ENCODE assay signal across 23 cellular contexts in genomic region chr6:21942910-21943309, GRCh38.
DNase-seq lines count a peak whose midpoint lies in the region; ATAC-seq and TF ChIP-seq lines count a peak whose summit lies in the region.
"Had no signal": no experiment of that assay in that cellular context is flagged by ENCODE, and none has a peak within 500 bp of the region (broad histone marks: within the 10 kb centered on the region; RNA-seq: fewer than 3 reads in every experiment).

No MANE protein-coding gene starts in this region.

- H3K36me3 ChIP-seq in endodermal cell (ENCODE audit: control insufficient read depth, insufficient read depth, low read length): peaks cover 37% of the 10 kb centered on the region
- H3K36me3 ChIP-seq: ovary, vagina had no signal

- H3K27me3 Mint-ChIP-seq in endodermal cell (ENCODE audit: insufficient read depth) (no peaks in the 10 kb centered on the region), mesothelial cell of epicardium (ENCODE audit: low read depth) (no peaks in the 10 kb centered on the region)
- peaks cover 2% of the 10 kb centered on the region for H3K27me3 Mint-ChIP-seq in activated CD4-positive, alpha-beta memory T cell treated with anti-CD3 and anti-CD28 coated beads for 36 hours
- H3K27me3 Mint-ChIP-seq: activated CD4-positive, alpha-beta T cell treated with anti-CD3 and anti-CD28 coated beads for 36 hours; CD4-positive, alpha-beta T cell; T-cell had no signal

- H3K4me3 Mint-ChIP-seq in endodermal cell (no peak overlapping the region), mesothelial cell of epicardium (no peak overlapping the region)
- no peak overlapping the region for H3K4me3 Mint-ChIP-seq in activated CD4-positive, alpha-beta memory T cell treated with anti-CD3 and anti-CD28 coated beads for 36 hours
- H3K4me3 Mint-ChIP-seq: activated CD4-positive, alpha-beta T cell treated with anti-CD3 and anti-CD28 coated beads for 36 hours; CD4-positive, alpha-beta T cell; T-cell had no signal

- ATAC-seq in HG02970 (IDR thresholded peaks at IDR 0.05; ENCODE audit: low FRiP score, unreplicated experiment): no peak
- ATAC-seq: activated CD4-positive, alpha-beta T cell treated with anti-CD3 and anti-CD28 coated beads for 36 hours; activated naive CD4-positive, alpha-beta T cell treated with anti-CD3 and anti-CD28 coated beads, Interleukin-2, amount 50 U/mL, for 72 hours; foreskin keratinocyte; right cardiac atrium; T-cell had no signal

- no peaks in the 10 kb centered on the region for H3K9me3 ChIP-seq in endodermal cell (ENCODE audit: control insufficient read depth, low read length)
- H3K9me3 ChIP-seq: ovary, vagina had no signal

- H3K4me1 ChIP-seq in endodermal cell (ENCODE audit: control insufficient read depth, insufficient read depth, low read length): no peaks in the 10 kb centered on the region
- H3K4me1 ChIP-seq: foreskin keratinocyte had no signal

- H3K4me3 ChIP-seq in AG10803 (ENCODE audit: low read length) (no peak overlapping the region), endodermal cell (ENCODE audit: low read length) (no peak overlapping the region), coronary artery (no peak overlapping the region)
- H3K4me3 ChIP-seq: ovary, vagina had no signal

- intact Hi-C loops in activated CD4-positive, alpha-beta memory T cell treated with anti-CD3 and anti-CD28 coated beads for 36 hours (cut with micrococcal nuclease): no loop called here

- WGBS in endodermal cell (ENCODE audit: insufficient coverage in 1 of 2, insufficient read length in 1 of 2), 2 experiments: 95 to 100% methylated on average over 1 to 6 of the region's 6 CpGs

- H3K27ac ChIP-seq in endodermal cell (ENCODE audit: low read depth, low read length) (no peak overlapping the region), coronary artery (no peak overlapping the region)
- H3K27ac ChIP-seq: foreskin keratinocyte, vagina had no signal

- DNase-seq in AG10803 (ENCODE audit: low read depth): peak; percentile 63
- DNase-seq in NCI-H69 (lab: John Stamatoyannopoulos, UW): peak; percentile 48
- DNase-seq in endodermal cell: no peak
- no peak for DNase-seq in mesothelial cell of epicardium (ENCODE audit: low spot score in 2 of 2, unreplicated experiment in 2 of 2)
- DNase-seq in activated CD4-positive, alpha-beta memory T cell treated with anti-CD3 and anti-CD28 coated beads for 36 hours: no peak
- no peak for DNase-seq in coronary artery (ENCODE audit: low spot score)
- no peak for DNase-seq in inferior parietal cortex (ENCODE audit: extremely low spot score)
- DNase-seq: activated CD4-positive, alpha-beta T cell treated with anti-CD3 and anti-CD28 coated beads for 36 hours; CD4-positive, alpha-beta T cell; foreskin keratinocyte; H7; hypothalamus; mammary epithelial cell; NCI-H1092 treated with DMSO at 0.1 percent for 48 hours; NCI-H2081 treated with DMSO at 0.1 percent for 48 hours; NCI-H510A; ovary; right cardiac atrium; Right ventricle myocardium superior; T-cell had no signal

- peak overlapping the region; percentile 27 for H3K27ac Mint-ChIP-seq in endodermal cell
- H3K27ac Mint-ChIP-seq in mesothelial cell of epicardium: peak overlapping the region; percentile 83
- H3K27ac Mint-ChIP-seq in activated CD4-positive, alpha-beta memory T cell treated with anti-CD3 and anti-CD28 coated beads for 36 hours: no peak overlapping the region
- H3K27ac Mint-ChIP-seq: activated CD4-positive, alpha-beta T cell treated with anti-CD3 and anti-CD28 coated beads for 36 hours; activated naive CD4-positive, alpha-beta T cell treated with anti-CD3 and anti-CD28 coated beads, Interleukin-2, amount 50 U/mL, for 72 hours; CD4-positive, alpha-beta T cell; T-cell had no signal

- TF ChIP-seq CTCF in AG10803 (conservative IDR thresholded peaks at IDR 0.05; ENCODE audit: low read length): no peak
- TF ChIP-seq CTCF in endodermal cell (conservative IDR thresholded peaks at IDR 0.05): no peak
- TF ChIP-seq CTCF in mesothelial cell of epicardium (IDR thresholded peaks at IDR 0.05; ENCODE audit: unreplicated experiment): no peak
- no peak for TF ChIP-seq CTCF in coronary artery (IDR thresholded peaks at IDR 0.05)

- peaks cover 27% of the 10 kb centered on the region for H3K36me3 Mint-ChIP-seq in endodermal cell (ENCODE audit: low read depth)
- peaks cover 2% of the 10 kb centered on the region for H3K36me3 Mint-ChIP-seq in mesothelial cell of epicardium
- no peaks in the 10 kb centered on the region for H3K36me3 Mint-ChIP-seq in activated CD4-positive, alpha-beta memory T cell treated with anti-CD3 and anti-CD28 coated beads for 36 hours
- H3K36me3 Mint-ChIP-seq: activated naive CD4-positive, alpha-beta T cell treated with anti-CD3 and anti-CD28 coated beads, Interleukin-2, amount 50 U/mL, for 72 hours; T-cell had no signal

- H3K9me3 Mint-ChIP-seq in endodermal cell: no peaks in the 10 kb centered on the region
- H3K9me3 Mint-ChIP-seq in mesothelial cell of epicardium: no peaks in the 10 kb centered on the region
- no peaks in the 10 kb centered on the region for H3K9me3 Mint-ChIP-seq in activated CD4-positive, alpha-beta memory T cell treated with anti-CD3 and anti-CD28 coated beads for 36 hours
- H3K9me3 Mint-ChIP-seq: activated naive CD4-positive, alpha-beta T cell treated with anti-CD3 and anti-CD28 coated beads, Interleukin-2, amount 50 U/mL, for 72 hours; CD4-positive, alpha-beta T cell; T-cell had no signal

- H3K27me3 ChIP-seq in endodermal cell (ENCODE audit: control insufficient read depth, insufficient read depth, low read length, poor library complexity, severe bottlenecking): no peaks in the 10 kb centered on the region
- H3K27me3 ChIP-seq: foreskin keratinocyte, ovary, vagina had no signal

- CTCF ChIA-PET in activated CD4-positive, alpha-beta memory T cell treated with anti-CD3 and anti-CD28 coated beads for 36 hours (lab: Charles Lee): no interaction called here

- H3K9ac ChIP-seq in endodermal cell (ENCODE audit: extremely low read depth, low read length, poor library complexity, severe bottlenecking): no peak overlapping the region

- H3K4me1 Mint-ChIP-seq in endodermal cell (peaks cover 10% of the 10 kb centered on the region), mesothelial cell of epicardium (peaks cover 35% of the 10 kb centered on the region)
- H3K4me1 Mint-ChIP-seq in activated CD4-positive, alpha-beta memory T cell treated with anti-CD3 and anti-CD28 coated beads for 36 hours (ENCODE audit: low read depth): no peaks in the 10 kb centered on the region
- H3K4me1 Mint-ChIP-seq: activated CD4-positive, alpha-beta T cell treated with anti-CD3 and anti-CD28 coated beads for 36 hours; T-cell had no signal

- POLR2A ChIA-PET in activated CD4-positive, alpha-beta memory T cell treated with anti-CD3 and anti-CD28 coated beads for 36 hours (lab: Charles Lee): no interaction called here

Comparison
In these comparisons a context has a peak if more than half of its experiments do, and no peak if none do; other contexts are left out.
1. DNase-seq: peak in AG10803 (single experiment) and NCI-H69 (single experiment); none in endodermal cell (single experiment), mesothelial cell of epicardium (0 of 2), activated CD4-positive, alpha-beta memory T cell treated with anti-CD3 and anti-CD28 coated beads for 36 hours (single experiment), coronary artery (single experiment) and inferior parietal cortex (single experiment).